In genomic region chr14:92770454-92770853, GRCh38 we compare ENCODE assay signal across 12 cellular contexts.
"Had no signal": no experiment of that assay in that cellular context is flagged by ENCODE, and none has a peak within 500 bp of the region (broad histone marks: within the 10 kb centered on the region; RNA-seq: fewer than 3 reads in every experiment).

No MANE protein-coding gene starts in this region.

- H3K4me3 ChIP-seq: pancreas, skin epidermis, tibial artery, uterus had no signal

- DNase-seq: activated CD4-positive, alpha-beta T cell treated with anti-CD3 and anti-CD28 coated beads, Interleukin-2, amount 50 U/mL, for 48 hours; activated effector memory CD4-positive, alpha-beta T cell treated with anti-CD3 and anti-CD28 coated beads, Interleukin-2, amount 50 U/mL, for 16 hours; activated naive CD8-positive, alpha-beta T cell treated with anti-CD3 and anti-CD28 coated beads for 36 hours; brain microvascular endothelial cell; hippocampal formation; kidney glomerular epithelial cell; pancreas; tibial artery; uterus had no signal

- H3K36me3 Mint-ChIP-seq: activated naive CD8-positive, alpha-beta T cell treated with anti-CD3 and anti-CD28 coated beads for 36 hours had no signal

- H3K4me1 ChIP-seq: tibial artery, uterus had no signal

- FAIRE-seq: pancreas had no signal

- H3K4me1 Mint-ChIP-seq: neural crest cell had no signal

- H3K9me3 Mint-ChIP-seq: activated naive CD8-positive, alpha-beta T cell treated with anti-CD3 and anti-CD28 coated beads for 36 hours; T-helper 1 cell treated with Interleukin-12 subunit alpha and Interleukin-12 subunit beta and Interleukin-4 antibody, amounts not matched to agents 30 μg/mL and 1 μg/mL, for 36 hours had no signal

- H3K27me3 ChIP-seq: brain microvascular endothelial cell, pancreas, tibial artery, uterus had no signal

- H3K9me3 ChIP-seq: pancreas, tibial artery, uterus had no signal

- H3K36me3 ChIP-seq: brain microvascular endothelial cell, pancreas, tibial artery, uterus had no signal

- H3K27ac ChIP-seq: brain microvascular endothelial cell, tibial artery, uterus had no signal

- H3K27ac Mint-ChIP-seq: activated naive CD8-positive, alpha-beta T cell treated with anti-CD3 and anti-CD28 coated beads for 36 hours; T-helper 1 cell treated with Interleukin-12 subunit alpha and Interleukin-12 subunit beta and Interleukin-4 antibody, amounts not matched to agents 30 μg/mL and 1 μg/mL, for 36 hours had no signal

- H3K4me3 Mint-ChIP-seq: activated naive CD8-positive, alpha-beta T cell treated with anti-CD3 and anti-CD28 coated beads for 36 hours; neural crest cell; T-helper 1 cell treated with Interleukin-12 subunit alpha and Interleukin-12 subunit beta and Interleukin-4 antibody, amounts not matched to agents 30 μg/mL and 1 μg/mL, for 36 hours had no signal

- ATAC-seq: pancreas had no signal
